ENCODE assay signal across 25 cellular contexts in the genomic region with DNA sequence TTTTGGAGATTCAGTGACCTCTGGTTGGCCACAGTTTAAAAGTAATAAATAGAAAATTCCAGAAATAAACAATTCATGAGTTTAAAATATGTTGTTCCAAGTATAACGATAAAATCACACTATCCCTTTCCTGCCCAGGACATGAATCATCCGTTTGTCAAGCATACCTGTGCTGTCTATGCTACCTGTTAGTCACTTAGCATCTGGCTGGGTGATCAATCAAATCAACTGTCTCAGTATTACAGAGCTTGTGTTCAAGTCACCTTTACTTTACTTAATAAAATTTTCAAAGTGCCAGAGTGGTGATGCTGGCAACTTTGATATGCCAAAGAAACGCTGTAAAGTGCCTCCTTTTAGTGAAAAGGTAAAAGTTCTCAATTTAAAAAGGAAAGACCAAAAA.
"Had no signal": no experiment of that assay in that cellular context is flagged by ENCODE, and none has a peak within 500 bp of the region (broad histone marks: within the 10 kb centered on the region; RNA-seq: fewer than 3 reads in every experiment).

No MANE protein-coding gene starts in this region.

- H3K27me3 ChIP-seq: colonic mucosa, gastrocnemius medialis, heart right ventricle, neutrophil, spleen, stomach, transverse colon had no signal

- H3K27me3 Mint-ChIP-seq: natural killer cell treated with Interleukin-12 subunit alpha and Interleukin-12 subunit beta and Interleukin-15 and Interleukin-18, amount 100 ng/mL, for 72 hours had no signal

- FAIRE-seq: endothelial cell of umbilical vein had no signal

- H3K27ac ChIP-seq: colonic mucosa, gastrocnemius medialis, heart right ventricle, left ventricle myocardium inferior, lower lobe of right lung, neutrophil, spleen, stomach, thoracic aorta, transverse colon had no signal

- H3K9me3 ChIP-seq: colonic mucosa, gastrocnemius medialis, neutrophil, thoracic aorta, transverse colon had no signal

- H3K4me3 ChIP-seq: colonic mucosa, gastrocnemius medialis, heart right ventricle, left ventricle myocardium inferior, lower lobe of right lung, spleen, stomach, thoracic aorta, transverse colon had no signal

- DNase-seq: colonic mucosa; effector CD4-positive, alpha-beta T cell; endodermal cell; gastrocnemius medialis; heart right ventricle; islet precursor cell; left cardiac atrium; left ventricle myocardium inferior; lower lobe of right lung; mesenchymal stem cell; midbrain; posterior cingulate gyrus; spleen; stimulated activated CD4-positive, alpha-beta T cell treated with anti-CD3 and anti-CD28 coated beads, Interleukin-15, amount 100 ng/mL, for 24 hours; stimulated activated CD4-positive, alpha-beta T cell treated with anti-CD3 and anti-CD28 coated beads, Interleukin-1b, Interleukin-23, amount 100 ng/mL, for 48 hours; stimulated activated naive CD4-positive, alpha-beta T cell; stomach; substantia nigra; transverse colon had no signal

- H3K4me3 Mint-ChIP-seq: endodermal cell; natural killer cell treated with Interleukin-12 subunit alpha and Interleukin-12 subunit beta and Interleukin-15 and Interleukin-18, amount 100 ng/mL, for 72 hours had no signal

- H3K36me3 ChIP-seq: colonic mucosa, gastrocnemius medialis, heart right ventricle, left ventricle myocardium inferior, lower lobe of right lung, neutrophil, spleen, stomach, thoracic aorta, transverse colon had no signal

- H3K4me1 Mint-ChIP-seq: endodermal cell had no signal

- ATAC-seq: esophagus mucosa; gastrocnemius medialis; heart right ventricle; left cardiac atrium; lower lobe of right lung; natural killer cell treated with Interleukin-12 subunit alpha and Interleukin-12 subunit beta and Interleukin-15 and Interleukin-18, amount 100 ng/mL, for 72 hours; sciatic nerve had no signal

- H3K4me1 ChIP-seq: colonic mucosa, gastrocnemius medialis, heart right ventricle, left ventricle myocardium inferior, lower lobe of right lung, spleen, stomach, transverse colon had no signal
